In genomic region chr19:35673121-35673804, GRCh38 we compare ENCODE assay signal across 7 cellular contexts. TPM values are rescaled to one million over a fixed set of nuclear protein-coding genes. Genes with fewer than 3 reads are reported as not detected.
A peak's percentile ranks its signal among the peaks of the same experiment; 100 is the strongest.
DNase-seq lines count a peak whose midpoint lies in the region; ATAC-seq and TF ChIP-seq lines count a peak whose summit lies in the region.

No MANE protein-coding gene starts in this region.

- H3K4me1 Mint-ChIP-seq in GM23338, result peaks cover 6% of the 10 kb centered on the region; the same call in 2 of the 3 replicates

- H3K27ac ChIP-seq in GM23338 (ENCODE audit: low read depth) (no peak overlapping the region), RWPE2 (ENCODE audit: poor library complexity, severe bottlenecking) (no peak overlapping the region), ascending aorta (no peak overlapping the region), iPS-18a (ENCODE audit: low read length) (no peak overlapping the region)

- H3K36me3 ChIP-seq in GM23338 (ENCODE audit: insufficient read depth) (no peaks in the 10 kb centered on the region), RWPE2 (ENCODE audit: low read depth) (no peaks in the 10 kb centered on the region), ascending aorta (no peaks in the 10 kb centered on the region), iPS-18a (ENCODE audit: control insufficient read depth, low read depth, low read length) (no peaks in the 10 kb centered on the region)

- H3F3A ChIP-seq in GM23338 (replicated peaks; ENCODE audit: low read depth), result 0 out of 2 replicates have a peak, but pooled peaks cover 3% of the 10 kb centered on the region

- peak; percentile 96 for ATAC-seq in GM23338
- peak; percentile 57 for ATAC-seq in RWPE2 (ENCODE audit: low read depth)

- H3K27me3 ChIP-seq in GM23338 (ENCODE audit: insufficient read depth) (no peaks in the 10 kb centered on the region), RWPE2 (ENCODE audit: insufficient read depth, poor library complexity, severe bottlenecking) (peaks cover 4% of the 10 kb centered on the region), ascending aorta (peaks cover 3% of the 10 kb centered on the region), iPS-18a (ENCODE audit: control insufficient read depth, insufficient read depth, low read length) (peaks cover 13% of the 10 kb centered on the region)

- peak overlapping the region; percentile 79 for H3K4me3 Mint-ChIP-seq in GM23338

- no peaks in the 10 kb centered on the region; the same call in 2 of the 3 replicates for H3K9me3 Mint-ChIP-seq in GM23338

- H3K4me1 ChIP-seq in GM23338 (ENCODE audit: insufficient read depth) (no peaks in the 10 kb centered on the region; the same call in 1 of the 2 replicates), RWPE2 (ENCODE audit: insufficient read depth, poor library complexity, severe bottlenecking) (no peaks in the 10 kb centered on the region), ascending aorta (no peaks in the 10 kb centered on the region), iPS-18a (ENCODE audit: control insufficient read depth, low read depth, low read length) (no peaks in the 10 kb centered on the region)

- peak overlapping the region; percentile 72 for H3K4me2 ChIP-seq in GM23338

- H3K27ac Mint-ChIP-seq in GM23338, result no peak overlapping the region

- H3K36me3 Mint-ChIP-seq in GM23338 (ENCODE audit: low read depth), result no peaks in the 10 kb centered on the region; the same call in 2 of the 3 replicates

- no peaks in the 10 kb centered on the region for H4K20me1 ChIP-seq in GM23338 (replicated peaks; ENCODE audit: insufficient read depth)

- peak; percentile 84 for DNase-seq in GM23338 (ENCODE audit: low spot score)
- DNase-seq in RWPE2 (ENCODE audit: low spot score), result no peak
- DNase-seq in ascending aorta (ENCODE audit: low spot score in 2 of 2), result peak in 1 of 2 donors; percentile 68
- DNase-seq in stimulated activated CD4-positive, alpha-beta T cell treated with anti-CD3 and anti-CD28 coated beads, Interleukin-4, amount 100 ng/mL, for 24 hours, result peak; percentile 57
- no peak for DNase-seq in SHP77 treated with DMSO at 0.1 percent for 48 hours (lab: John Stamatoyannopoulos, UW)
- DNase-seq in DMS79 (lab: John Stamatoyannopoulos, UW), result no peak

- H3K79me2 ChIP-seq in GM23338 (replicated peaks; ENCODE audit: insufficient read depth), result no peaks in the 10 kb centered on the region

- no peak overlapping the region for H3K9ac ChIP-seq in iPS-18a (ENCODE audit: low read length)

- intact Hi-C loops in ascending aorta (cut with DNase I), result no loop called here

- no peaks in the 10 kb centered on the region for H3K9me3 ChIP-seq in RWPE2 (ENCODE audit: severe bottlenecking)
- no peaks in the 10 kb centered on the region for H3K9me3 ChIP-seq in ascending aorta
- H3K9me3 ChIP-seq in iPS-18a (ENCODE audit: control insufficient read depth, low read depth, low read length), result no peaks in the 10 kb centered on the region

- H3K27me3 Mint-ChIP-seq in GM23338 (ENCODE audit: insufficient read depth, low read depth, poor library complexity), result peaks cover 16% of the 10 kb centered on the region

- TF ChIP-seq CTCF in GM23338 (conservative IDR thresholded peaks at IDR 0.05; ENCODE audit: low read depth in 2 of 2) (0 out of 4 replicates have a peak, but pooled peaks of 1 of the 2 experiments have one; percentile 1), RWPE2 (IDR thresholded peaks at IDR 0.05; ENCODE audit: poor library complexity, severe bottlenecking) (no peak), ascending aorta (IDR thresholded peaks at IDR 0.05) (no peak)

- H3K9me2 ChIP-seq in GM23338 (ENCODE audit: insufficient read depth), result no peaks in the 10 kb centered on the region

- H2AFZ ChIP-seq in GM23338, result peak overlapping the region; percentile 92

- H3K4me3 ChIP-seq in GM23338, result peak overlapping the region; percentile 59
- no peak overlapping the region for H3K4me3 ChIP-seq in RWPE2 (ENCODE audit: severe bottlenecking)
- peak overlapping the region; percentile 23 to 51 for H3K4me3 ChIP-seq in ascending aorta
- peak overlapping the region; percentile 56 for H3K4me3 ChIP-seq in iPS-18a (ENCODE audit: low read length)

TF ChIP-seq in GM23338, 12 proteins besides CTCF, POLR2A, EP300 and RAD21 (continues in another document):
- no peak for TF ChIP-seq EZH2 (IDR thresholded peaks at IDR 0.05; ENCODE audit: low read depth, unreplicated experiment)
- TF ChIP-seq CREB1 (CRISPR knock-in tag; IDR thresholded peaks at IDR 0.05; ENCODE audit: low read depth), result peak; percentile 67
- TF ChIP-seq ZNF331 (CRISPR knock-in tag; IDR thresholded peaks at IDR 0.05; ENCODE audit: low read depth), result no peak
- TF ChIP-seq ZNF114 (CRISPR knock-in tag; IDR thresholded peaks at IDR 0.05), result no peak
- TF ChIP-seq, protein P1, sequence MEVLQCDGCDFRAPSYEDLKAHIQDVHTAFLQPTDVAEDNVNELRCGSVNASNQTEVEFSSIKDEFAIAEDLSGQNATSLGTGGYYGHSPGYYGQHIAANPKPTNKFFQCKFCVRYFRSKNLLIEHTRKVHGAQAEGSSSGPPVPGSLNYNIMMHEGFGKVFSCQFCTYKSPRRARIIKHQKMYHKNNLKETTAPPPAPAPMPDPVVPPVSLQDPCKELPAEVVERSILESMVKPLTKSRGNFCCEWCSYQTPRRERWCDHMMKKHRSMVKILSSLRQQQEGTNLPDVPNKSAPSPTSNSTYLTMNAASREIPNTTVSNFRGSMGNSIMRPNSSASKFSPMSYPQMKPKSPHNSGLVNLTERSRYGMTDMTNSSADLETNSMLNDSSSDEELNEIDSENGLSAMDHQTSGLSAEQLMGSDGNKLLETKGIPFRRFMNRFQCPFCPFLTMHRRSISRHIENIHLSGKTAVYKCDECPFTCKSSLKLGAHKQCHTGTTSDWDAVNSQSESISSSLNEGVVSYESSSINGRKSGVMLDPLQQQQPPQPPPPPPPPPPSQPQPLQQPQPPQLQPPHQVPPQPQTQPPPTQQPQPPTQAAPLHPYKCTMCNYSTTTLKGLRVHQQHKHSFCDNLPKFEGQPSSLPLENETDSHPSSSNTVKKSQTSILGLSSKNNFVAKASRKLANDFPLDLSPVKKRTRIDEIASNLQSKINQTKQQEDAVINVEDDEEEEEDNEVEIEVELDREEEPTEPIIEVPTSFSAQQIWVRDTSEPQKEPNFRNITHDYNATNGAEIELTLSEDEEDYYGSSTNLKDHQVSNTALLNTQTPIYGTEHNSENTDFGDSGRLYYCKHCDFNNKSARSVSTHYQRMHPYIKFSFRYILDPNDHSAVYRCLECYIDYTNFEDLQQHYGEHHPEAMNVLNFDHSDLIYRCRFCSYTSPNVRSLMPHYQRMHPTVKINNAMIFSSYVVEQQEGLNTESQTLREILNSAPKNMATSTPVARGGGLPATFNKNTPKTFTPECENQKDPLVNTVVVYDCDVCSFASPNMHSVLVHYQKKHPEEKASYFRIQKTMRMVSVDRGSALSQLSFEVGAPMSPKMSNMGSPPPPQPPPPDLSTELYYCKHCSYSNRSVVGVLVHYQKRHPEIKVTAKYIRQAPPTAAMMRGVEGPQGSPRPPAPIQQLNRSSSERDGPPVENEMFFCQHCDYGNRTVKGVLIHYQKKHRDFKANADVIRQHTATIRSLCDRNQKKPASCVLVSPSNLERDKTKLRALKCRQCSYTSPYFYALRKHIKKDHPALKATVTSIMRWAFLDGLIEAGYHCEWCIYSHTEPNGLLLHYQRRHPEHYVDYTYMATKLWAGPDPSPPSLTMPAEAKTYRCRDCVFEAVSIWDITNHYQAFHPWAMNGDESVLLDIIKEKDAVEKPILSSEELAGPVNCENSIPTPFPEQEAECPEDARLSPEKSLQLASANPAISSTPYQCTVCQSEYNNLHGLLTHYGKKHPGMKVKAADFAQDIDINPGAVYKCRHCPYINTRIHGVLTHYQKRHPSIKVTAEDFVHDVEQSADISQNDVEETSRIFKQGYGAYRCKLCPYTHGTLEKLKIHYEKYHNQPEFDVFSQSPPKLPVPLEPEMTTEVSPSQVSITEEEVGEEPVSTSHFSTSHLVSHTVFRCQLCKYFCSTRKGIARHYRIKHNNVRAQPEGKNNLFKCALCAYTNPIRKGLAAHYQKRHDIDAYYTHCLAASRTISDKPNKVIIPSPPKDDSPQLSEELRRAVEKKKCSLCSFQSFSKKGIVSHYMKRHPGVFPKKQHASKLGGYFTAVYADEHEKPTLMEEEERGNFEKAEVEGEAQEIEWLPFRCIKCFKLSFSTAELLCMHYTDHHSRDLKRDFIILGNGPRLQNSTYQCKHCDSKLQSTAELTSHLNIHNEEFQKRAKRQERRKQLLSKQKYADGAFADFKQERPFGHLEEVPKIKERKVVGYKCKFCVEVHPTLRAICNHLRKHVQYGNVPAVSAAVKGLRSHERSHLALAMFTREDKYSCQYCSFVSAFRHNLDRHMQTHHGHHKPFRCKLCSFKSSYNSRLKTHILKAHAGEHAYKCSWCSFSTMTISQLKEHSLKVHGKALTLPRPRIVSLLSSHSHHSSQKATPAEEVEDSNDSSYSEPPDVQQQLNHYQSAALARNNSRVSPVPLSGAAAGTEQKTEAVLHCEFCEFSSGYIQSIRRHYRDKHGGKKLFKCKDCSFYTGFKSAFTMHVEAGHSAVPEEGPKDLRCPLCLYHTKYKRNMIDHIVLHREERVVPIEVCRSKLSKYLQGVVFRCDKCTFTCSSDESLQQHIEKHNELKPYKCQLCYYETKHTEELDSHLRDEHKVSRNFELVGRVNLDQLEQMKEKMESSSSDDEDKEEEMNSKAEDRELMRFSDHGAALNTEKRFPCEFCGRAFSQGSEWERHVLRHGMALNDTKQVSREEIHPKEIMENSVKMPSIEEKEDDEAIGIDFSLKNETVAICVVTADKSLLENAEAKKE (CRISPR knock-in tag; IDR thresholded peaks at IDR 0.05), result 0 out of 2 replicates have a peak, but pooled peaks have one; percentile 53
- TF ChIP-seq STAT1 (IDR thresholded peaks at IDR 0.05; ENCODE audit: unreplicated experiment), result no peak
- TF ChIP-seq NANOG (IDR thresholded peaks at IDR 0.05; ENCODE audit: borderline replicate concordance), result no peak

RNA-seq across cellular contexts. Expression of gene UPK1A, which starts 6.9 kb away (rescaled TPM):
- 0.42 TPM in 1 of 2 replicates, not detected in the other for total RNA-seq in GM23338 (2014; rRNA removed; shearing (Covaris generic))
- polyA plus RNA-seq in GM23338 (2016; fragmentation: Nextera tagmentation; extraction: Ambion mirVana), result 1.0 and 1.5 TPM in 2 replicates
- not detected for total RNA-seq in ascending aorta

RNA-seq across cellular contexts. Expression of gene COX6B1, which starts 25.1 kb away (rescaled TPM):
- 564 and 722 TPM in 2 replicates for total RNA-seq in GM23338 (2014; rRNA removed; shearing (Covaris generic))
- polyA plus RNA-seq in GM23338 (2016; fragmentation: Nextera tagmentation; extraction: Ambion mirVana), result 1,532 and 1,702 TPM in 2 replicates
- total RNA-seq in ascending aorta, result 301 TPM

RNA-seq across cellular contexts. Expression of gene ZBTB32, which starts 31.1 kb away (rescaled TPM):
- 1.8 TPM in 1 of 2 replicates, not detected in the other for total RNA-seq in GM23338 (2014; rRNA removed; shearing (Covaris generic))
- 0.45 and 0.65 TPM in 2 replicates for polyA plus RNA-seq in GM23338 (2016; fragmentation: Nextera tagmentation; extraction: Ambion mirVana)
- not detected for total RNA-seq in ascending aorta

RNA-seq across cellular contexts. Expression of gene ETV2, which starts 31.7 kb away (rescaled TPM):
- 0.87 TPM in 1 of 2 replicates, not detected in the other for total RNA-seq in GM23338 (2014; rRNA removed; shearing (Covaris generic))
- 1.5 and 1.7 TPM in 2 replicates for polyA plus RNA-seq in GM23338 (2016; fragmentation: Nextera tagmentation; extraction: Ambion mirVana)
- total RNA-seq in ascending aorta, result 4.8 TPM

RNA-seq across cellular contexts. Expression of gene RBM42, which starts 44.4 kb away (rescaled TPM):
- 58.3 and 74.7 TPM in 2 replicates for total RNA-seq in GM23338 (2014; rRNA removed; shearing (Covaris generic))
- 78.2 and 82.9 TPM in 2 replicates for polyA plus RNA-seq in GM23338 (2016; fragmentation: Nextera tagmentation; extraction: Ambion mirVana)
- 69.0 TPM for total RNA-seq in ascending aorta

Comparison
In these comparisons a context has a peak if more than half of its experiments do, and no peak if none do; other contexts are left out.
1. DNase-seq: peak in GM23338 (single experiment) and stimulated activated CD4-positive, alpha-beta T cell treated with anti-CD3 and anti-CD28 coated beads, Interleukin-4, amount 100 ng/mL, for 24 hours (single experiment); none in RWPE2 (single experiment), SHP77 treated with DMSO at 0.1 percent for 48 hours (single experiment) and DMS79 (single experiment).